In genomic region chr4:112704991-112705845, GRCh38 we compare ENCODE assay signal across 8 cellular contexts.
DNase-seq lines count a peak whose midpoint lies in the region; ATAC-seq and TF ChIP-seq lines count a peak whose summit lies in the region.

No MANE protein-coding gene starts in this region.

- no peaks in the 10 kb centered on the region for H3K9me3 ChIP-seq in WERI-Rb-1 (ENCODE audit: severe bottlenecking)
- no peaks in the 10 kb centered on the region for H3K9me3 ChIP-seq in esophagus muscularis mucosa
- no peaks in the 10 kb centered on the region for H3K9me3 ChIP-seq in mucosa of rectum (ENCODE audit: control insufficient read depth in 2 of 2, low read length in 2 of 2)
- no peaks in the 10 kb centered on the region for H3K9me3 ChIP-seq in upper lobe of right lung

- no peak for TF ChIP-seq POLR2A in esophagus muscularis mucosa (IDR thresholded peaks at IDR 0.05; ENCODE audit: low read depth)

- no peak overlapping the region for H3K9ac ChIP-seq in mucosa of rectum (ENCODE audit: low read depth in 1 of 2, low read length in 2 of 2)

- H3K4me3 ChIP-seq in WERI-Rb-1 (ENCODE audit: low read depth, low read length) (peak overlapping the region; percentile 55), esophagus muscularis mucosa (peak overlapping the region; percentile 64 to 81 (median 66)), mucosa of rectum (ENCODE audit: low read length in 2 of 2) (peak overlapping the region; percentile 36 to 53), upper lobe of right lung (peak overlapping the region; percentile 49)

- no peak overlapping the region for H3K27ac ChIP-seq in WERI-Rb-1
- H3K27ac ChIP-seq in esophagus muscularis mucosa (replicated peaks in 1 of 4), result peak overlapping the region; percentile 58 to 77 (median 70)
- no peak overlapping the region for H3K27ac ChIP-seq in mucosa of rectum (ENCODE audit: low read depth in 2 of 2, low read length in 2 of 2)
- no peak overlapping the region for H3K27ac ChIP-seq in upper lobe of right lung

- peak; percentile 80 for ATAC-seq in upper lobe of right lung

- no peak for TF ChIP-seq EP300 in esophagus muscularis mucosa (IDR thresholded peaks at IDR 0.05)

- intact Hi-C loops in esophagus muscularis mucosa (cut with DNase I) (no loop called here), upper lobe of right lung (cut with DNase I) (no loop called here)

- no peaks in the 10 kb centered on the region for H3K36me3 ChIP-seq in WERI-Rb-1
- H3K36me3 ChIP-seq in esophagus muscularis mucosa, result no peaks in the 10 kb centered on the region
- no peaks in the 10 kb centered on the region for H3K36me3 ChIP-seq in mucosa of rectum (ENCODE audit: control insufficient read depth in 2 of 2, insufficient read depth in 2 of 2, low read length in 2 of 2)
- H3K36me3 ChIP-seq in upper lobe of right lung, result no peaks in the 10 kb centered on the region

- H3K27me3 ChIP-seq in WERI-Rb-1 (ENCODE audit: insufficient read depth, low read depth, severe bottlenecking) (peaks cover 6% of the 10 kb centered on the region), esophagus muscularis mucosa (peaks cover 0 to 11% (median 0%) of the 10 kb centered on the region in 4 donors), mucosa of rectum (ENCODE audit: control insufficient read depth in 2 of 2, insufficient read depth in 2 of 2, low read length in 2 of 2) (peaks cover 17 to 20% of the 10 kb centered on the region in 2 donors), upper lobe of right lung (peaks cover 61% of the 10 kb centered on the region)

- peaks cover 6 to 21% (median 12%) of the 10 kb centered on the region in 4 donors for H3K4me1 ChIP-seq in esophagus muscularis mucosa
- peaks cover 0 to 2% of the 10 kb centered on the region in 2 donors for H3K4me1 ChIP-seq in mucosa of rectum (ENCODE audit: control insufficient read depth in 2 of 2, insufficient read depth in 2 of 2, low read length in 2 of 2)
- peaks cover 4% of the 10 kb centered on the region for H3K4me1 ChIP-seq in upper lobe of right lung

- 7% methylated on average over 28 of the region's 43 CpGs for WGBS in esophagus muscularis mucosa

- TF ChIP-seq CTCF in GM10266 (IDR thresholded peaks at IDR 0.05; ENCODE audit: control insufficient read depth, insufficient read depth, low read depth, missing control alignments) (no peak), WERI-Rb-1 (IDR thresholded peaks at IDR 0.05; ENCODE audit: low read depth, low read length) (no peak), esophagus muscularis mucosa (IDR thresholded peaks at IDR 0.05) (no peak), upper lobe of right lung (IDR thresholded peaks at IDR 0.05) (no peak)

- DNase-seq in 8988T (peak; percentile 41), GM10266 (ENCODE audit: extremely low spot score) (peak; percentile 35), HK-2 (ENCODE audit: unreplicated experiment) (peak; percentile 57), WERI-Rb-1 (peak; percentile 56), esophagus muscularis mucosa (ENCODE audit: extremely low spot score) (peak; percentile 87), upper lobe of right lung (peak; percentile 68), NCI-H128 (lab: John Stamatoyannopoulos, UW; ENCODE audit: unreplicated experiment) (no peak)

Comparison
In these comparisons a context has a peak if more than half of its experiments do, and no peak if none do; other contexts are left out.
1. H3K27ac ChIP-seq: peak in esophagus muscularis mucosa (4 of 4); none in WERI-Rb-1 (single experiment), mucosa of rectum (0 of 2) and upper lobe of right lung (single experiment).
2. Peak in every context shown above with its lines, with median percentiles within 50 percentile points of each other: H3K4me3 ChIP-seq.